In the genomic region with DNA sequence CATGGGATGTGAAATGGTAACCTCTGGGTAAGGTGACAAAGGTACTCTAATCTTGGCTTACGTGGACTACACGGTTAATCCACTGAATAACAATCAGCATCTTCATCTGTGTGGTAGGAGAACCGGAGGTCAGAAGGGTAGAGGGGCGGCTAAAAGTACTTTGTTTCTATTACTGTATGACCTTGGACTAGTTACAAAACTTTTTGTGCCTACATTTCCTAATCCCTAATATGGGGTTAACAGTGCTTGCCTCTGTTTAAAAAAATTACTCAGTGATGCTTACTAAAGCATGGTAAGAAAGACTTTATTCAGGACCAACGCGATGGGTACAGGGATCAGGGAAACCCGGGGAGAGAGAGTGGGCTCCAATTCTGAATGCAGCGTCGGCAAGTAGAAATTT, we compare ENCODE assay signal across 17 cellular contexts. TPM values are rescaled to one million over a fixed set of nuclear protein-coding genes. Genes with fewer than 3 reads are reported as not detected.
DNase-seq lines count a peak whose midpoint lies in the region; ATAC-seq, FAIRE-seq and TF ChIP-seq lines count a peak whose summit lies in the region.
"Had no signal": no experiment of that assay in that cellular context is flagged by ENCODE, and none has a peak within 500 bp of the region (broad histone marks: within the 10 kb centered on the region; RNA-seq: fewer than 3 reads in every experiment).

No MANE protein-coding gene starts in this region.

- H2AFZ ChIP-seq in HepG2 (ENCODE audit: low read length) (peak overlapping the region; percentile 85), GM23248 (no peak overlapping the region)

- H3K9me3 ChIP-seq in HepG2 (ENCODE audit: low read length) (no peaks in the 10 kb centered on the region), right lobe of liver (no peaks in the 10 kb centered on the region), vagina (no peaks in the 10 kb centered on the region), GM23248 (ENCODE audit: low read depth) (no peaks in the 10 kb centered on the region)

- peak overlapping the region; percentile 50 for H3K4me3 Mint-ChIP-seq in activated naive CD8-positive, alpha-beta T cell treated with anti-CD3 and anti-CD28 coated beads for 36 hours
- peak overlapping the region; percentile 77 to 85 (median 78) for H3K4me3 Mint-ChIP-seq in nephron

- TF ChIP-seq EP300 in HepG2 (IDR thresholded peaks at IDR 0.05; ENCODE audit: low read depth in 2 of 2, low read length in 2 of 2) (no peak), HepG2 (CRISPR knock-in tag; IDR thresholded peaks at IDR 0.05; ENCODE audit: borderline replicate concordance) (no peak)

- H3F3A ChIP-seq in GM23248 (ENCODE audit: insufficient read depth) = peaks cover 10% of the 10 kb centered on the region; the same call in 1 of the 2 replicates

- DNase-seq in HepG2 (ENCODE audit: low spot score) (peak; percentile 58), right lobe of liver (no peak), vagina (ENCODE audit: extremely low spot score in 2 of 2) (no peak), NCI-H1105 (lab: John Stamatoyannopoulos, UW) (no peak), GM23248 (no peak), GF-D8 (lab: John Stamatoyannopoulos, UW) (no peak)
- DNase-seq in activated naive CD8-positive, alpha-beta T cell treated with anti-CD3 and anti-CD28 coated beads for 36 hours = no peak
- DNase-seq: brain microvascular endothelial cell, left cardiac atrium, NCI-H69, PC-9, retina, WERI-Rb-1 had no signal

- H3K9ac ChIP-seq in HepG2 (ENCODE audit: insufficient read depth, low read depth, low read length) = 0 out of 2 replicates have a peak overlapping the region, but pooled peaks have one; percentile 19
- no peak overlapping the region for H3K9ac ChIP-seq in GM23248

- in situ Hi-C loops in HepG2 (cut with HindIII; ENCODE audit: extremely low pct_ligation_motif_present, low pct_unique_long_range_greater_than_20kb) = loop anchor here (5.0 to 10.0 kb wide), 2 partner anchors 133 to 149 kb away; no protein-coding TSS in a partner anchor
- in situ Hi-C loops in GM23248 (cut with MboI) = no loop called here

- no peak for TF ChIP-seq RAD21 in HepG2 (CRISPR knock-in tag; IDR thresholded peaks at IDR 0.05)

- WGBS in HepG2 (ENCODE audit: low lambda C conversion rate) = under 1% methylated on average over 9 of the region's 9 CpGs
- WGBS in right lobe of liver (ENCODE audit: insufficient coverage, low coverage, low lambda C conversion rate, missing lambda C conversion rate) = 88% methylated on average over 9 of the region's 9 CpGs
- WGBS in GM23248 (ENCODE audit: low coverage in 1 of 2, low lambda C conversion rate in 2 of 2, missing lambda C conversion rate in 2 of 2), 2 experiments = 83% methylated on average over 9 of the region's 9 CpGs

- H3K36me3 Mint-ChIP-seq in activated naive CD8-positive, alpha-beta T cell treated with anti-CD3 and anti-CD28 coated beads for 36 hours = peaks cover 23% of the 10 kb centered on the region
- peaks cover 6% of the 10 kb centered on the region for H3K36me3 Mint-ChIP-seq in nephron (ENCODE audit: low read depth)

- peak; percentile 14 for ATAC-seq in HepG2
- no peak for ATAC-seq in right lobe of liver
- ATAC-seq: SK-N-SH treated with all-trans-retinoic acid at 6 μM for 48 hours had no signal

- no peaks in the 10 kb centered on the region for H3K9me3 Mint-ChIP-seq in activated naive CD8-positive, alpha-beta T cell treated with anti-CD3 and anti-CD28 coated beads for 36 hours
- no peaks in the 10 kb centered on the region for H3K9me3 Mint-ChIP-seq in nephron

- intact Hi-C loops in HepG2 (cut with micrococcal nuclease; ENCODE audit: unreplicated experiment) (loop anchor here (2.0 to 5.0 kb wide), 2 partner anchors 149 to 277 kb away; no protein-coding TSS in a partner anchor), right lobe of liver (cut with DNase I) (no loop called here), vagina (cut with DNase I) (loop anchor here (10.0 kb wide), 1 partner anchor 127 kb away; no protein-coding TSS in a partner anchor)

- H3K4me1 ChIP-seq in HepG2 (ENCODE audit: insufficient read depth, low read length) (peaks cover 48% of the 10 kb centered on the region), right lobe of liver (peaks cover 0 to 14% (median 3%) of the 10 kb centered on the region in 4 donors), vagina (peaks cover 24% of the 10 kb centered on the region), GM23248 (ENCODE audit: insufficient read depth) (peaks cover 22% of the 10 kb centered on the region)

- peaks cover 20% of the 10 kb centered on the region for H3K4me1 Mint-ChIP-seq in activated naive CD8-positive, alpha-beta T cell treated with anti-CD3 and anti-CD28 coated beads for 36 hours
- peaks cover 24% of the 10 kb centered on the region for H3K4me1 Mint-ChIP-seq in nephron

- no TSS peak for BruUV-seq in HepG2 (replicated peaks; lab: Mats Ljungman, UMichigan)

- no peak overlapping the region for H3K27ac ChIP-seq in HepG2 (ENCODE audit: extremely low read length, insufficient read depth, low read length)
- no peak overlapping the region for H3K27ac ChIP-seq in right lobe of liver
- peak overlapping the region; percentile 97 for H3K27ac ChIP-seq in vagina
- no peak overlapping the region for H3K27ac ChIP-seq in GM23248
- H3K27ac ChIP-seq: brain microvascular endothelial cell, PC-9, WERI-Rb-1 had no signal

- H3K36me3 ChIP-seq in HepG2 (replicated peaks in 1 of 2; ENCODE audit: control insufficient read depth in 1 of 2, insufficient read depth in 2 of 2, low read length in 2 of 2) (no peaks in the 10 kb centered on the region), right lobe of liver (no peaks in the 10 kb centered on the region), vagina (no peaks in the 10 kb centered on the region), GM23248 (ENCODE audit: low read depth) (no peaks in the 10 kb centered on the region)
- H3K36me3 ChIP-seq: brain microvascular endothelial cell had no signal

- CTCF ChIA-PET in HepG2 (lab: Yijun Ruan, JAX; ENCODE audit: low intra/inter-chr PET ratio, low total read pairs) = no interaction called here

- H3K9me2 ChIP-seq in GM23248 (ENCODE audit: insufficient read depth) = no peaks in the 10 kb centered on the region

- H3K27me3 Mint-ChIP-seq in activated naive CD8-positive, alpha-beta T cell treated with anti-CD3 and anti-CD28 coated beads for 36 hours = peaks cover 3% of the 10 kb centered on the region
- H3K27me3 Mint-ChIP-seq in nephron (ENCODE audit: low read depth) = peaks cover 4% of the 10 kb centered on the region

- no peak for TF ChIP-seq CTCF in HepG2 (CRISPR knock-in tag; IDR thresholded peaks at IDR 0.05)
- TF ChIP-seq CTCF in right lobe of liver (IDR thresholded peaks at IDR 0.05) = no peak
- no peak for TF ChIP-seq CTCF in nephron (IDR thresholded peaks at IDR 0.05; ENCODE audit: unreplicated experiment in 3 of 3)
- TF ChIP-seq CTCF in vagina (IDR thresholded peaks at IDR 0.05) = no peak

- TF ChIP-seq POLR2A in HepG2 (IDR thresholded peaks at IDR 0.05; ENCODE audit: insufficient read depth in 1 of 2, low read depth in 2 of 2, low read length in 2 of 2) = no peak
- TF ChIP-seq POLR2A in right lobe of liver (IDR thresholded peaks at IDR 0.05) = no peak
- TF ChIP-seq POLR2A in vagina (IDR thresholded peaks at IDR 0.05) = no peak

- H3K4me2 ChIP-seq in HepG2 (ENCODE audit: low read depth, low read length) (peak overlapping the region; percentile 65), GM23248 (ENCODE audit: unreplicated experiment) (no peak overlapping the region)
- H3K4me2 ChIP-seq: hepatocyte had no signal

- peak overlapping the region; percentile 6 for H3K27ac Mint-ChIP-seq in activated naive CD8-positive, alpha-beta T cell treated with anti-CD3 and anti-CD28 coated beads for 36 hours
- peak overlapping the region; percentile 32 to 72 (median 62) for H3K27ac Mint-ChIP-seq in nephron

- H3K27me3 ChIP-seq in HepG2 (ENCODE audit: control insufficient read depth in 1 of 2, insufficient read depth in 2 of 2, low read length in 2 of 2) (0 out of 5 replicates have a peak, but pooled peaks cover 0 to 12% of the 10 kb centered on the region in 2 experiments), right lobe of liver (no peaks in the 10 kb centered on the region), vagina (no peaks in the 10 kb centered on the region), GM23248 (replicated peaks; ENCODE audit: insufficient read depth) (no peaks in the 10 kb centered on the region)
- H3K27me3 ChIP-seq: brain microvascular endothelial cell, hepatocyte had no signal

- no peak for FAIRE-seq in HepG2 (lab: Jason Lieb, UNC)
- FAIRE-seq: urothelium cell line had no signal

- H3K4me3 ChIP-seq in HepG2 (replicated peaks in 1 of 3; ENCODE audit: insufficient read depth in 1 of 3, low read depth in 2 of 3, low read length in 3 of 3) (0 out of 6 replicates have a peak overlapping the region, but pooled peaks of 1 of the 3 experiments have one; percentile 41), right lobe of liver (no peak overlapping the region), vagina (no peak overlapping the region), GM23248 (no peak overlapping the region)
- H3K4me3 ChIP-seq: hepatocyte, PC-9 had no signal

- peaks cover 12% of the 10 kb centered on the region for H3K79me2 ChIP-seq in HepG2 (ENCODE audit: insufficient read depth, low read length)
- peaks cover 27% of the 10 kb centered on the region for H3K79me2 ChIP-seq in GM23248 (ENCODE audit: insufficient read depth)

- POLR2A ChIA-PET in HepG2 (lab: Yijun Ruan, JAX) = no interaction called here

- peaks cover 7% of the 10 kb centered on the region for H4K20me1 ChIP-seq in HepG2 (ENCODE audit: insufficient read depth, low read length)
- H4K20me1 ChIP-seq in GM23248 (ENCODE audit: insufficient read depth) = 0 out of 2 replicates have a peak, but pooled peaks cover 1% of the 10 kb centered on the region

RNA-seq across cellular contexts. Expression of gene MRPS6, which starts 1.7 kb away (rescaled TPM):
- 26.9 and 35.5 TPM in 2 replicates for total RNA-seq in HepG2 (2016; rRNA removed; fragmentation: Illumina TruSeq; extraction: Trizol)
- total RNA-seq in HepG2 (2016; cell fraction: cytosol; rRNA removed; fragmentation: Illumina TruSeq; extraction: Trizol; ENCODE audit: low read depth) = 17.1 and 18.4 TPM in 2 replicates
- 28.4 and 41.4 TPM in 2 replicates for total RNA-seq in HepG2 (2016; cell fraction: insoluble cytoplasmic fraction; rRNA removed; fragmentation: Illumina TruSeq; extraction: Trizol)
- total RNA-seq in HepG2 (2016; cell fraction: membrane; rRNA removed; fragmentation: Illumina TruSeq; extraction: Trizol) = 25.8 and 27.0 TPM in 2 replicates
- total RNA-seq in HepG2 (2016; cell fraction: nucleus; rRNA removed; fragmentation: Illumina TruSeq; extraction: Trizol) = 20.3 and 20.6 TPM in 2 replicates
- polyA plus RNA-seq in HepG2 (2011; rRNA removed) = 9.8 and 14.2 TPM in 2 replicates
- polyA plus RNA-seq in HepG2 (2011; cell fraction: cytosol; rRNA removed) = 11.1 and 11.6 TPM in 2 replicates
- polyA plus RNA-seq in HepG2 (2011; cell fraction: nucleus; rRNA removed) = 18.4 and 19.2 TPM in 2 replicates
- polyA plus RNA-seq in HepG2 (2012) = 25.9 and 47.2 TPM in 2 replicates
- polyA plus RNA-seq in HepG2 (2016; cell fraction: cytosol; fragmentation: Illumina TruSeq; extraction: Trizol; ENCODE audit: low read depth) = 21.7 and 25.8 TPM in 2 replicates
- polyA plus RNA-seq in HepG2 (2016; cell fraction: insoluble cytoplasmic fraction; fragmentation: Illumina TruSeq; extraction: Trizol; ENCODE audit: low read depth) = 69.3 and 71.8 TPM in 2 replicates
- polyA plus RNA-seq in HepG2 (2016; cell fraction: membrane; fragmentation: Illumina TruSeq; extraction: Trizol; ENCODE audit: low read depth) = 29.0 and 33.1 TPM in 2 replicates
- polyA plus RNA-seq in HepG2 (2016; cell fraction: nucleus; fragmentation: Illumina TruSeq; extraction: Trizol; ENCODE audit: insufficient read depth, low read depth) = 39.3 and 52.2 TPM in 2 replicates
- polyA minus RNA-seq in HepG2 (2011; rRNA and poly(A)+ RNA removed; ENCODE audit: low replicate concordance) = 9.1 and 10.5 TPM in 2 replicates
- 3.3 and 3.4 TPM in 2 replicates for polyA minus RNA-seq in HepG2 (2011; cell fraction: cytosol; rRNA and poly(A)+ RNA removed)
- polyA minus RNA-seq in HepG2 (2011; cell fraction: nucleus; rRNA and poly(A)+ RNA removed) = 21.8 and 24.6 TPM in 2 replicates
- total RNA-seq in right lobe of liver = 10 to 100 TPM; 16.0 to 30.0 (median 24.5) TPM
- total RNA-seq in activated naive CD8-positive, alpha-beta T cell treated with anti-CD3 and anti-CD28 coated beads for 36 hours = 100 to 1,000 TPM; 107 to 116 TPM
- 23.3 TPM for total RNA-seq in vagina
- total RNA-seq in GM23248 (2014; rRNA removed; shearing (Covaris generic)) = 10.0 and 13.7 TPM in 2 replicates
- 83.5 and 83.9 TPM in 2 replicates for polyA plus RNA-seq in GM23248 (2016; fragmentation: Nextera tagmentation; extraction: Ambion mirVana)

RNA-seq across cellular contexts. Expression of gene SLC5A3, which starts 1.7 kb away (rescaled TPM):
- total RNA-seq in HepG2 (2016; rRNA removed; fragmentation: Illumina TruSeq; extraction: Trizol) (10.1 and 11.2 TPM in 2 replicates), right lobe of liver (10 to 100 TPM in 3 of 6 experiments, 1 to 10 TPM in 3; 8.0 to 12.7 (median 10.1) TPM), vagina (17.9 TPM)
- 1.0 and 1.1 TPM in 2 replicates for total RNA-seq in HepG2 (2016; cell fraction: cytosol; rRNA removed; fragmentation: Illumina TruSeq; extraction: Trizol; ENCODE audit: low read depth)
- 9.3 and 10.6 TPM in 2 replicates for total RNA-seq in HepG2 (2016; cell fraction: insoluble cytoplasmic fraction; rRNA removed; fragmentation: Illumina TruSeq; extraction: Trizol)
- 2.4 and 3.4 TPM in 2 replicates for total RNA-seq in HepG2 (2016; cell fraction: membrane; rRNA removed; fragmentation: Illumina TruSeq; extraction: Trizol)
- total RNA-seq in HepG2 (2016; cell fraction: nucleus; rRNA removed; fragmentation: Illumina TruSeq; extraction: Trizol) = 32.4 and 34.8 TPM in 2 replicates
- polyA plus RNA-seq in HepG2 (2011; rRNA removed) (4.6 and 5.6 TPM in 2 replicates), GM23248 (2016; fragmentation: Nextera tagmentation; extraction: Ambion mirVana) (2.6 and 3.0 TPM in 2 replicates)
- polyA plus RNA-seq in HepG2 (2011; cell fraction: cytosol; rRNA removed) = 1.7 and 2.8 TPM in 2 replicates
- polyA plus RNA-seq in HepG2 (2011; cell fraction: nucleus; rRNA removed) = 7.9 and 9.1 TPM in 2 replicates
- polyA plus RNA-seq in HepG2 (2012) = 5.9 and 25.5 TPM in 2 replicates
- polyA plus RNA-seq in HepG2 (2016; cell fraction: cytosol; fragmentation: Illumina TruSeq; extraction: Trizol; ENCODE audit: low read depth) = 0.19 and 0.23 TPM in 2 replicates
- polyA plus RNA-seq in HepG2 (2016; cell fraction: insoluble cytoplasmic fraction; fragmentation: Illumina TruSeq; extraction: Trizol; ENCODE audit: low read depth) = 2.8 and 3.4 TPM in 2 replicates
- 0.32 and 0.36 TPM in 2 replicates for polyA plus RNA-seq in HepG2 (2016; cell fraction: membrane; fragmentation: Illumina TruSeq; extraction: Trizol; ENCODE audit: low read depth)
- polyA plus RNA-seq in HepG2 (2016; cell fraction: nucleus; fragmentation: Illumina TruSeq; extraction: Trizol; ENCODE audit: insufficient read depth, low read depth) = 12.9 and 13.1 TPM in 2 replicates
- 12.4 and 18.2 TPM in 2 replicates for polyA minus RNA-seq in HepG2 (2011; rRNA and poly(A)+ RNA removed; ENCODE audit: low replicate concordance)
- 14.2 and 15.2 TPM in 2 replicates for polyA minus RNA-seq in HepG2 (2011; cell fraction: cytosol; rRNA and poly(A)+ RNA removed)
- 64.2 and 72.4 TPM in 2 replicates for polyA minus RNA-seq in HepG2 (2011; cell fraction: nucleus; rRNA and poly(A)+ RNA removed)
- total RNA-seq in activated naive CD8-positive, alpha-beta T cell treated with anti-CD3 and anti-CD28 coated beads for 36 hours = 10 to 100 TPM; 12.4 to 12.7 TPM
- total RNA-seq in GM23248 (2014; rRNA removed; shearing (Covaris generic)) = 9.5 and 10.8 TPM in 2 replicates

Comparison
In these comparisons a context has a peak if more than half of its experiments do, and no peak if none do; other contexts are left out.
1. intact Hi-C loops: an anchor here in HepG2 (2.0 to 5.0 kb wide) and vagina (10.0 kb wide); none called in right lobe of liver.